Comparison of ENCODE assay signal across 25 cellular contexts in genomic region chr7:155735442-155736118, GRCh38.
A peak's percentile ranks its signal among the peaks of the same experiment; 100 is the strongest.
DNase-seq lines count a peak whose midpoint lies in the region; ATAC-seq and TF ChIP-seq lines count a peak whose summit lies in the region.
"Had no signal": no experiment of that assay in that cellular context is flagged by ENCODE, and none has a peak within 500 bp of the region (broad histone marks: within the 10 kb centered on the region; RNA-seq: fewer than 3 reads in every experiment).

No MANE protein-coding gene starts in this region.

- no peak overlapping the region for H3K4me3 Mint-ChIP-seq in stimulated activated naive CD8-positive, alpha-beta T cell treated with anti-CD3 and anti-CD28 coated beads, Interleukin-15, Interleukin-2, amounts not matched to agents 100 ng/mL and 50 ng/mL, for 24 hours
- H3K4me3 Mint-ChIP-seq in activated T-helper 17 cell treated with anti-CD3 and anti-CD28 coated beads, Interleukin-2, amount 50 U/mL, for 72 hours, result no peak overlapping the region
- peak overlapping the region; percentile 14 for H3K4me3 Mint-ChIP-seq in type B pancreatic cell
- H3K4me3 Mint-ChIP-seq: dendritic cell treated with granulocyte-macrophage colony-stimulating factor and Interleukin-4, amounts not matched to agents 40 ng/mL and 50 ng/mL, for 4 days had no signal

- H3K36me3 ChIP-seq in muscle layer of duodenum (ENCODE audit: control insufficient read depth in 1 of 2, insufficient read depth in 2 of 2, low read length in 2 of 2) (peaks cover 25 to 32% of the 10 kb centered on the region in 2 donors), Peyer's patch (peaks cover 0 to 32% (median 0%) of the 10 kb centered on the region in 3 donors)

- TF ChIP-seq CTCF in type B pancreatic cell (conservative IDR thresholded peaks at IDR 0.05), result no peak
- TF ChIP-seq CTCF in Peyer's patch (IDR thresholded peaks at IDR 0.05), result no peak

- H3K27ac Mint-ChIP-seq in stimulated activated naive CD8-positive, alpha-beta T cell treated with anti-CD3 and anti-CD28 coated beads, Interleukin-15, Interleukin-2, amounts not matched to agents 100 ng/mL and 50 ng/mL, for 24 hours, result peak overlapping the region; percentile 11
- peak overlapping the region; percentile 47 for H3K27ac Mint-ChIP-seq in activated T-helper 17 cell treated with anti-CD3 and anti-CD28 coated beads, Interleukin-2, amount 50 U/mL, for 72 hours
- no peak overlapping the region for H3K27ac Mint-ChIP-seq in type B pancreatic cell
- H3K27ac Mint-ChIP-seq: dendritic cell treated with granulocyte-macrophage colony-stimulating factor and Interleukin-4, amounts not matched to agents 40 ng/mL and 50 ng/mL, for 4 days had no signal

- peaks cover 86% of the 10 kb centered on the region for H3K4me1 Mint-ChIP-seq in stimulated activated naive CD8-positive, alpha-beta T cell treated with anti-CD3 and anti-CD28 coated beads, Interleukin-15, Interleukin-2, amounts not matched to agents 100 ng/mL and 50 ng/mL, for 24 hours (ENCODE audit: low read depth)
- H3K4me1 Mint-ChIP-seq in activated T-helper 17 cell treated with anti-CD3 and anti-CD28 coated beads, Interleukin-2, amount 50 U/mL, for 72 hours, result peaks cover 42% of the 10 kb centered on the region
- peaks cover 3% of the 10 kb centered on the region for H3K4me1 Mint-ChIP-seq in type B pancreatic cell (ENCODE audit: unreplicated experiment)

- H3K27me3 ChIP-seq in muscle layer of duodenum (ENCODE audit: low read depth, low read length), result no peaks in the 10 kb centered on the region
- no peaks in the 10 kb centered on the region for H3K27me3 ChIP-seq in Peyer's patch
- H3K27me3 ChIP-seq: cardiac muscle cell, testis had no signal

- H3K27ac ChIP-seq in muscle layer of duodenum (ENCODE audit: low read length), result peak overlapping the region; percentile 27
- peak overlapping the region in 2 of 4 donors; percentile 46 to 53 for H3K27ac ChIP-seq in Peyer's patch
- H3K27ac ChIP-seq: C4-2B, cardiac muscle cell, parathyroid adenoma, testis had no signal

- H3K9me3 ChIP-seq in muscle layer of duodenum (ENCODE audit: control insufficient read depth in 1 of 2, low read length in 2 of 2), result no peaks in the 10 kb centered on the region
- H3K9me3 ChIP-seq in Peyer's patch, result no peaks in the 10 kb centered on the region
- H3K9me3 ChIP-seq: testis had no signal

- no peak for ATAC-seq in stimulated activated naive CD8-positive, alpha-beta T cell treated with anti-CD3 and anti-CD28 coated beads, Interleukin-15, Interleukin-2, amounts not matched to agents 100 U/mL and 50 U/mL, for 24 hours
- no peak for ATAC-seq in activated T-helper 17 cell treated with anti-CD3 and anti-CD28 coated beads, Interleukin-2, amount 50 U/mL, for 72 hours (replicated peaks)
- ATAC-seq: HCT116, Right ventricle myocardium inferior, sciatic nerve had no signal

- DNase-seq in stimulated activated naive CD8-positive, alpha-beta T cell treated with anti-CD3 and anti-CD28 coated beads, Interleukin-15, Interleukin-2, amounts not matched to agents 100 U/mL and 50 U/mL, for 24 hours, result no peak
- DNase-seq in type B pancreatic cell (ENCODE audit: extremely low spot score, unreplicated experiment) (no peak), NCI-H2029 treated with DMSO at 0.1 percent for 48 hours (lab: John Stamatoyannopoulos, UW) (no peak), Peyer's patch (no peak), NCI-H2196 treated with DMSO at 0.1 percent for 48 hours (lab: John Stamatoyannopoulos, UW; ENCODE audit: unreplicated experiment) (no peak)
- DNase-seq: activated CD4-positive, alpha-beta T cell treated with anti-CD3 and anti-CD28 coated beads for 1 hour; activated gamma-delta T cell treated with Interleukin-2 at 50 U/mL for 16 hours; anterior cingulate cortex; DMS 273 treated with DMSO at 0.1 percent for 48 hours; GF-D8; KBM-7; NCI-H1694; NCI-H2171 treated with DMSO at 0.1 percent for 48 hours; stimulated activated CD8-positive, alpha-beta memory T cell treated with anti-CD3 and anti-CD28 coated beads, Interleukin-4, amount 100 ng/mL, for 48 hours; testis had no signal

- H3K36me3 Mint-ChIP-seq in stimulated activated naive CD8-positive, alpha-beta T cell treated with anti-CD3 and anti-CD28 coated beads, Interleukin-15, Interleukin-2, amounts not matched to agents 100 ng/mL and 50 ng/mL, for 24 hours (ENCODE audit: low read depth), result peaks cover 61% of the 10 kb centered on the region
- peaks cover 91% of the 10 kb centered on the region for H3K36me3 Mint-ChIP-seq in activated T-helper 17 cell treated with anti-CD3 and anti-CD28 coated beads, Interleukin-2, amount 50 U/mL, for 72 hours (ENCODE audit: low read depth)
- peaks cover 19% of the 10 kb centered on the region for H3K36me3 Mint-ChIP-seq in type B pancreatic cell

- no peaks in the 10 kb centered on the region for H3K27me3 Mint-ChIP-seq in stimulated activated naive CD8-positive, alpha-beta T cell treated with anti-CD3 and anti-CD28 coated beads, Interleukin-15, Interleukin-2, amounts not matched to agents 100 ng/mL and 50 ng/mL, for 24 hours
- H3K27me3 Mint-ChIP-seq in activated T-helper 17 cell treated with anti-CD3 and anti-CD28 coated beads, Interleukin-2, amount 50 U/mL, for 72 hours, result no peaks in the 10 kb centered on the region
- no peaks in the 10 kb centered on the region for H3K27me3 Mint-ChIP-seq in type B pancreatic cell
- H3K27me3 Mint-ChIP-seq: dendritic cell treated with granulocyte-macrophage colony-stimulating factor and Interleukin-4, amounts not matched to agents 40 ng/mL and 50 ng/mL, for 4 days had no signal

- H3K9me3 Mint-ChIP-seq in stimulated activated naive CD8-positive, alpha-beta T cell treated with anti-CD3 and anti-CD28 coated beads, Interleukin-15, Interleukin-2, amounts not matched to agents 100 ng/mL and 50 ng/mL, for 24 hours, result no peaks in the 10 kb centered on the region
- no peaks in the 10 kb centered on the region for H3K9me3 Mint-ChIP-seq in activated T-helper 17 cell treated with anti-CD3 and anti-CD28 coated beads, Interleukin-2, amount 50 U/mL, for 72 hours
- H3K9me3 Mint-ChIP-seq in type B pancreatic cell, result no peaks in the 10 kb centered on the region
- H3K9me3 Mint-ChIP-seq: dendritic cell treated with granulocyte-macrophage colony-stimulating factor and Interleukin-4, amounts not matched to agents 40 ng/mL and 50 ng/mL, for 4 days had no signal

- no peak for TF ChIP-seq POLR2A in Peyer's patch (IDR thresholded peaks at IDR 0.05)

- no peaks in the 10 kb centered on the region for H3K4me1 ChIP-seq in muscle layer of duodenum (ENCODE audit: control insufficient read depth in 1 of 2, insufficient read depth in 2 of 2, low read length in 2 of 2)
- H3K4me1 ChIP-seq in Peyer's patch, result peaks cover 0 to 16% (median 5%) of the 10 kb centered on the region in 4 donors
- H3K4me1 ChIP-seq: parathyroid adenoma had no signal

- H3K4me3 ChIP-seq in muscle layer of duodenum (ENCODE audit: low read depth in 1 of 2, low read length in 2 of 2) (no peak overlapping the region), Peyer's patch (no peak overlapping the region)
- H3K4me3 ChIP-seq: cardiac muscle cell, testis had no signal
